Comparison of ENCODE assay signal across 8 cellular contexts in genomic region chrX:11111038-11111851, GRCh38. TPM values are rescaled to one million over a fixed set of nuclear protein-coding genes. Genes with fewer than 3 reads are reported as not detected.
A peak's percentile ranks its signal among the peaks of the same experiment; 100 is the strongest.
DNase-seq lines count a peak whose midpoint lies in the region; ATAC-seq and TF ChIP-seq lines count a peak whose summit lies in the region.

TSS of gene HCCS (plus strand) at chrX:11111332. CDS start at chrX:11112061, 729 bp downstream.

- peak within 1 kb of the TSS; percentile 94 for H3K27ac Mint-ChIP-seq in activated B cell treated with CpG ODN at 0.5 μM for 24 hours

- no peaks in the 10 kb centered on the region for H3K27me3 Mint-ChIP-seq in activated B cell treated with CpG ODN at 0.5 μM for 24 hours

- peaks cover 25% of the 10 kb centered on the region for H3K36me3 Mint-ChIP-seq in activated B cell treated with CpG ODN at 0.5 μM for 24 hours (ENCODE audit: low read depth)

- TF ChIP-seq CTCF in AG09309 (IDR thresholded peaks at IDR 0.05; ENCODE audit: control insufficient read depth, insufficient read depth, low read depth, low read length, missing control alignments) (no peak), activated B cell treated with CpG ODN at 0.5 μM for 24 hours (IDR thresholded peaks at IDR 0.05) (no peak), cardiac fibroblast (IDR thresholded peaks at IDR 0.05; ENCODE audit: low read depth, low read length) (no peak)

- H3K4me3 ChIP-seq in AG09309 (ENCODE audit: control insufficient read depth, low read depth, low read length) (peak within 1 kb of the TSS; percentile 90), cardiac fibroblast (replicated peaks in 1 of 2; ENCODE audit: low read depth in 2 of 2, low read length in 2 of 2) (peak within 1 kb of the TSS; percentile 82 to 88)

- DNase-seq in AG09309 (ENCODE audit: low read depth) (no peak), NCI-H345 (lab: John Stamatoyannopoulos, UW) (peak; percentile 87), activated B cell treated with CpG ODN at 0.5 μM for 24 hours (peak; percentile 70), cardiac fibroblast (ENCODE audit: low read depth in 2 of 2) (peak; percentile 82 to 86), inferior parietal cortex (ENCODE audit: extremely low spot score) (peak; percentile 82)
- DNase-seq in stimulated activated CD4-positive, alpha-beta T cell treated with anti-CD3 and anti-CD28 coated beads, Interleukin-12 subunit alpha, Interleukin-12 subunit beta, amount 100 ng/mL, for 24 hours (ENCODE audit: low read depth in 2 of 2), result peak; percentile 59 to 70

- no peaks in the 10 kb centered on the region for H3K9me3 Mint-ChIP-seq in activated B cell treated with CpG ODN at 0.5 μM for 24 hours

- H3K4me3 Mint-ChIP-seq in activated B cell treated with CpG ODN at 0.5 μM for 24 hours, result peak within 1 kb of the TSS; percentile 92

- ATAC-seq in GM18873 (IDR thresholded peaks at IDR 0.05; ENCODE audit: low FRiP score, unreplicated experiment) (peak; percentile 92), HG03135 (IDR thresholded peaks at IDR 0.05; ENCODE audit: unreplicated experiment) (peak; percentile 90), activated B cell treated with CpG ODN at 0.5 μM for 24 hours (ENCODE audit: low read depth) (peak; percentile 87)

- intact Hi-C loops in activated B cell treated with CpG ODN at 0.5 μM for 24 hours (cut with micrococcal nuclease), result loop anchor here (1.0 to 10.0 kb wide), 5 partner anchors 26 to 1126 kb away; partner anchors contain the start of genes CLCN4 and MSL3

- CTCF ChIA-PET in activated B cell treated with CpG ODN at 0.5 μM for 24 hours (lab: Charles Lee), result no interaction called here

- POLR2A ChIA-PET in activated B cell treated with CpG ODN at 0.5 μM for 24 hours (lab: Charles Lee), result interaction anchor here (0.6 to 0.7 kb wide), 2 partner anchors 100 to 647 kb away, joined by 5 to 8 read pairs; partner anchors contain the start of gene MSL3

- peaks cover 38% of the 10 kb centered on the region for H3K4me1 Mint-ChIP-seq in activated B cell treated with CpG ODN at 0.5 μM for 24 hours

RNA-seq across cellular contexts. Expression of gene HCCS, which starts in this region (rescaled TPM):
- total RNA-seq in activated B cell treated with CpG ODN at 0.5 μM for 24 hours, result 22.6 and 26.6 TPM in 2 replicates
